In the genomic region with DNA sequence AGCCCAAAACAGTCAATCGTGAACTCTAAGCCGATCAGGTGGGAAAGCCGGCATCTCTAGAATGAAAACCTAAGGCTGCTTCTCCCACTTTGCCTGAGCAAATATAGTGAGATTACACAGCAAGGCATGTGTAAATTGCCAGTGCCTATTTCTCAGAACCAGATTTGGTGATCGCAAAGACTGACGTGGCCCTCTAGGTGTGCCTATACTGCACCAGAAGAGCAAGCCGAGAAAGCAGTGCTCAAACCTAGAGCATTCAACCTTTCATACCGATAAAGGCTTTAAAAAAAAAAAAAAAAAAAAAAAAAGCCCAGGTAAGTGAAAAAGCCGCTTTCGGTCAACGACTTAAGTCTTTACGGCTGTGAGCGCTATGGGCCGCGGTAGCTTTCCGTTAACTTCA, we compare ENCODE assay signal across 10 cellular contexts. TPM values are rescaled to one million over a fixed set of nuclear protein-coding genes. Genes with fewer than 3 reads are reported as not detected.
DNase-seq lines count a peak whose midpoint lies in the region; ATAC-seq and TF ChIP-seq lines count a peak whose summit lies in the region.
"Not testable (repeated sequence)": the region's sequence is repeated elsewhere in the genome, so short reads cannot be mapped to it uniquely, and the experiment has no call there.
"Had no signal": no experiment of that assay in that cellular context is flagged by ENCODE, and none has a peak within 500 bp of the region (broad histone marks: within the 10 kb centered on the region; RNA-seq: fewer than 3 reads in every experiment).

No MANE protein-coding gene starts in this region.

- not testable (repeated sequence) for H3K27ac Mint-ChIP-seq in CD8-positive, alpha-beta T cell; activated CD8-positive, alpha-beta T cell treated with anti-CD3 and anti-CD28 coated beads for 36 hours; naive thymus-derived CD8-positive, alpha-beta T cell

- not testable (repeated sequence) for H3K4me1 Mint-ChIP-seq in CD8-positive, alpha-beta T cell (ENCODE audit: low read depth); activated CD8-positive, alpha-beta T cell treated with anti-CD3 and anti-CD28 coated beads for 36 hours (ENCODE audit: low read depth); naive thymus-derived CD8-positive, alpha-beta T cell

- H3K9me3 Mint-ChIP-seq in CD8-positive, alpha-beta T cell; activated CD8-positive, alpha-beta T cell treated with anti-CD3 and anti-CD28 coated beads for 36 hours; naive thymus-derived CD8-positive, alpha-beta T cell: not testable (repeated sequence)

- not testable (repeated sequence) for H3K36me3 Mint-ChIP-seq in CD8-positive, alpha-beta T cell; activated CD8-positive, alpha-beta T cell treated with anti-CD3 and anti-CD28 coated beads for 36 hours (ENCODE audit: low read depth); naive thymus-derived CD8-positive, alpha-beta T cell

- H3K4me3 ChIP-seq in CD8-positive, alpha-beta T cell (ENCODE audit: low read depth, low read length): not testable (repeated sequence)

- CTCF ChIA-PET in CD8-positive, alpha-beta T cell (lab: Charles Lee); activated CD8-positive, alpha-beta T cell treated with anti-CD3 and anti-CD28 coated beads for 36 hours (lab: Charles Lee): not testable (repeated sequence)

- not testable (repeated sequence) for H3K36me3 ChIP-seq in CD8-positive, alpha-beta T cell (ENCODE audit: insufficient read depth, low read length)

- peak; percentile 37 for ATAC-seq in CD8-positive, alpha-beta T cell
- ATAC-seq in GM19324 (IDR thresholded peaks at IDR 0.05; ENCODE audit: low FRiP score, unreplicated experiment): peak; percentile 17
- peak; percentile 1 for ATAC-seq in GM21619 (IDR thresholded peaks at IDR 0.05; ENCODE audit: unreplicated experiment)
- peak; percentile 1 for ATAC-seq in HG02884 (IDR thresholded peaks at IDR 0.05; ENCODE audit: unreplicated experiment)
- ATAC-seq in HG03439 (IDR thresholded peaks at IDR 0.05; ENCODE audit: unreplicated experiment): peak; percentile 2
- peak; percentile 22 for ATAC-seq in activated CD8-positive, alpha-beta T cell treated with anti-CD3 and anti-CD28 coated beads for 36 hours
- peak; percentile 16 for ATAC-seq in esophagus mucosa
- peak; percentile 22 to 44 for ATAC-seq in naive thymus-derived CD8-positive, alpha-beta T cell

- not testable (repeated sequence) for H3K27me3 ChIP-seq in CD8-positive, alpha-beta T cell (ENCODE audit: insufficient read depth, low read length)

- DNase-seq in CD8-positive, alpha-beta T cell; activated CD8-positive, alpha-beta T cell treated with anti-CD3 and anti-CD28 coated beads for 36 hours; naive thymus-derived CD8-positive, alpha-beta T cell: not testable (repeated sequence)

- not testable (repeated sequence) for H3K4me1 ChIP-seq in CD8-positive, alpha-beta T cell (ENCODE audit: insufficient read depth, low read length)

- intact Hi-C loops in CD8-positive, alpha-beta T cell (cut with DNase I, micrococcal nuclease); activated CD8-positive, alpha-beta T cell treated with anti-CD3 and anti-CD28 coated beads for 36 hours (cut with micrococcal nuclease): not testable (repeated sequence)

- H3K27me3 Mint-ChIP-seq in CD8-positive, alpha-beta T cell (ENCODE audit: low read depth); activated CD8-positive, alpha-beta T cell treated with anti-CD3 and anti-CD28 coated beads for 36 hours; naive thymus-derived CD8-positive, alpha-beta T cell: not testable (repeated sequence)

- POLR2A ChIA-PET in CD8-positive, alpha-beta T cell (lab: Charles Lee); activated CD8-positive, alpha-beta T cell treated with anti-CD3 and anti-CD28 coated beads for 36 hours (lab: Charles Lee); naive thymus-derived CD8-positive, alpha-beta T cell (lab: Charles Lee): not testable (repeated sequence)

- TF ChIP-seq CTCF in CD8-positive, alpha-beta T cell (IDR thresholded peaks at IDR 0.05); activated CD8-positive, alpha-beta T cell treated with anti-CD3 and anti-CD28 coated beads for 36 hours (IDR thresholded peaks at IDR 0.05): not testable (repeated sequence)

- not testable (repeated sequence) for H3K27ac ChIP-seq in CD8-positive, alpha-beta T cell (ENCODE audit: low read depth, low read length)

- not testable (repeated sequence) for H3K9me3 ChIP-seq in CD8-positive, alpha-beta T cell (ENCODE audit: low read length)

- not testable (repeated sequence) for H3K4me3 Mint-ChIP-seq in CD8-positive, alpha-beta T cell; activated CD8-positive, alpha-beta T cell treated with anti-CD3 and anti-CD28 coated beads for 36 hours; naive thymus-derived CD8-positive, alpha-beta T cell

RNA-seq across cellular contexts. Expression of gene BOLA1, which starts 39.1 kb away (rescaled TPM):
- total RNA-seq in CD8-positive, alpha-beta T cell: 1 to 10 TPM; 3.3 to 4.0 TPM
- total RNA-seq in activated CD8-positive, alpha-beta T cell treated with anti-CD3 and anti-CD28 coated beads for 36 hours: 10 to 100 TPM; 25.1 to 28.8 TPM
- total RNA-seq in esophagus mucosa: 12.0 TPM
- total RNA-seq in naive thymus-derived CD8-positive, alpha-beta T cell: 10 to 100 TPM; 21.1 to 21.6 TPM
- polyA plus RNA-seq in naive thymus-derived CD8-positive, alpha-beta T cell: 10 to 100 TPM; 19.7 to 34.1 (median 24.3) TPM

RNA-seq across cellular contexts. Expression of gene SV2A, which starts 57.4 kb away (rescaled TPM):
- 1 to 10 TPM; 2.9 to 3.3 TPM for total RNA-seq in CD8-positive, alpha-beta T cell
- total RNA-seq in activated CD8-positive, alpha-beta T cell treated with anti-CD3 and anti-CD28 coated beads for 36 hours: 1 to 10 TPM; 8.2 to 9.1 TPM
- total RNA-seq in esophagus mucosa: 0.20 TPM
- total RNA-seq in naive thymus-derived CD8-positive, alpha-beta T cell: 1 to 10 TPM; 3.0 TPM
- polyA plus RNA-seq in naive thymus-derived CD8-positive, alpha-beta T cell: 1 to 10 TPM; 1.6 to 2.6 (median 2.3) TPM
- total RNA-seq: HT-29, MCF 10A had no signal
